Comparison of ENCODE assay signal across 9 cellular contexts in genomic region chrX:40933132-40934078, GRCh38.
DNase-seq lines count a peak whose midpoint lies in the region; ATAC-seq and TF ChIP-seq lines count a peak whose summit lies in the region.
"Had no signal": no experiment of that assay in that cellular context is flagged by ENCODE, and none has a peak within 500 bp of the region (broad histone marks: within the 10 kb centered on the region; RNA-seq: fewer than 3 reads in every experiment).

No MANE protein-coding gene starts in this region.

- intact Hi-C loops in A673 (cut with micrococcal nuclease; ENCODE audit: unreplicated experiment), result loop anchor here (5.0 kb wide), 1 partner anchor 286 kb away; the partner anchor contains the start of gene CXorf38

- no peaks in the 10 kb centered on the region for H3K27me3 ChIP-seq in A673 (replicated peaks; ENCODE audit: insufficient read depth, low read depth, low read length, poor library complexity)

- DNase-seq in A673 (ENCODE audit: low spot score) (peak; percentile 87), HEK293T (ENCODE audit: extremely low spot score) (peak; percentile 46), T-helper 17 cell (no peak), dermis microvascular lymphatic vessel endothelial cell (ENCODE audit: low read depth in 2 of 2) (peak; percentile 78 to 87), myocyte (ENCODE audit: low read depth) (peak; percentile 76), activated gamma-delta T cell (lab: John Stamatoyannopoulos, UW) (no peak)

- no peaks in the 10 kb centered on the region for H3K9me3 ChIP-seq in A673 (ENCODE audit: low read depth, low read length, poor library complexity, severe bottlenecking)
- H3K9me3 ChIP-seq in T-helper 17 cell (ENCODE audit: control insufficient read depth, low read length, poor library complexity, severe bottlenecking), result no peaks in the 10 kb centered on the region

- H3K27ac ChIP-seq in A673 (ENCODE audit: low read depth, low read length, poor library complexity, severe bottlenecking), result peak overlapping the region; percentile 73
- H3K27ac ChIP-seq: epithelial cell of prostate had no signal

- no peaks in the 10 kb centered on the region for H3K27me3 Mint-ChIP-seq in T-helper 17 cell

- no peaks in the 10 kb centered on the region for H3K36me3 Mint-ChIP-seq in T-helper 17 cell (ENCODE audit: low read depth)

- H3K4me1 ChIP-seq in A673 (ENCODE audit: insufficient read depth, low read length, poor library complexity, severe bottlenecking), result peaks cover 29% of the 10 kb centered on the region

- CTCF ChIA-PET in A673 (lab: Charles Lee), result no interaction called here
- CTCF ChIA-PET in HEK293T (lab: Yijun Ruan, JAX), result no interaction called here

- peak overlapping the region; percentile 96 for H3K27ac Mint-ChIP-seq in T-helper 17 cell

- ATAC-seq in T-helper 17 cell, result peak; percentile 37
- no peak for ATAC-seq in GM19324 (IDR thresholded peaks at IDR 0.05; ENCODE audit: low FRiP score, unreplicated experiment)
- no peak for ATAC-seq in GM18873 (IDR thresholded peaks at IDR 0.05; ENCODE audit: low FRiP score, unreplicated experiment)

- H3K4me3 Mint-ChIP-seq in T-helper 17 cell, result peak overlapping the region; percentile 86

- H3K36me3 ChIP-seq in A673 (ENCODE audit: insufficient read depth, low read length, poor library complexity, severe bottlenecking), result no peaks in the 10 kb centered on the region

- peaks cover 9% of the 10 kb centered on the region for H3K4me1 Mint-ChIP-seq in T-helper 17 cell

- no TSS peak for BruUV-seq in A673 (replicated peaks; lab: Mats Ljungman, UMichigan)

- POLR2A ChIA-PET in A673 (lab: Charles Lee; ENCODE audit: low non-redundant PET) (no interaction called here), HEK293T (lab: Yijun Ruan, JAX) (no interaction called here)

- TF ChIP-seq CTCF in A673 (conservative IDR thresholded peaks at IDR 0.05; ENCODE audit: low read depth, low read length), result no peak

- peak overlapping the region; percentile 8 for H3K4me3 ChIP-seq in A673 (ENCODE audit: low read depth, low read length, poor library complexity, severe bottlenecking)

TF ChIP-seq in HEK293T, 16 proteins besides CTCF, POLR2A, EP300 and RAD21:
- TF ChIP-seq PKNOX1 (IDR thresholded peaks at IDR 0.05) (peak; percentile 68), FOXA1 (IDR thresholded peaks at IDR 0.05) (no peak), ELF4 (IDR thresholded peaks at IDR 0.05) (no peak)

Comparison
In these comparisons a context has a peak if more than half of its experiments do, and no peak if none do; other contexts are left out.
1. DNase-seq: peak in A673 (single experiment), HEK293T (single experiment), dermis microvascular lymphatic vessel endothelial cell (2 of 2) and myocyte (single experiment); none in T-helper 17 cell (0 of 3) and activated gamma-delta T cell (single experiment).